ENCODE assay signal across 35 cellular contexts in genomic region chr9:29394855-29395254, GRCh38.
"Had no signal": no experiment of that assay in that cellular context is flagged by ENCODE, and none has a peak within 500 bp of the region (broad histone marks: within the 10 kb centered on the region; RNA-seq: fewer than 3 reads in every experiment).

No MANE protein-coding gene starts in this region.

- H3K4me3 ChIP-seq: MG63 had no signal

- H3K9me3 ChIP-seq: MG63 had no signal

- H3K27me3 ChIP-seq: MG63 had no signal

- H3K36me3 ChIP-seq: MG63 had no signal

- DNase-seq: Karpas-422, Kasumi-1, MG63, MM.1S, MV-4-11, NCI-H1048, NCI-H1092, NCI-H1092 treated with DMSO at 0.1 percent for 48 hours, NCI-H1105, NCI-H1105 treated with DMSO at 0.1 percent for 48 hours, NCI-H1417, NCI-H1417 treated with DMSO at 0.1 percent for 48 hours, NCI-H1436, NCI-H1436 treated with DMSO at 0.1 percent for 48 hours, NCI-H146, NCI-H1694, NCI-H1694 treated with DMSO at 0.1 percent for 48 hours, NCI-H187, NCI-H187 treated with DMSO at 0.1 percent for 48 hours, NCI-H1930, NCI-H2029, NCI-H2029 treated with DMSO at 0.1 percent for 48 hours, NCI-H2081, NCI-H2081 treated with DMSO at 0.1 percent for 48 hours, NCI-H2107, NCI-H2171, NCI-H2171 treated with DMSO at 0.1 percent for 48 hours, NCI-H2227 treated with DMSO at 0.1 percent for 48 hours, NCI-H226, NCI-H345, NCI-H446, NCI-H446 treated with DMSO at 0.1 percent for 48 hours, NCI-H510A, NCI-H510A treated with DMSO at 0.1 percent for 48 hours, NCI-H524 had no signal
